ENCODE assay signal across 9 cellular contexts in the genomic region with DNA sequence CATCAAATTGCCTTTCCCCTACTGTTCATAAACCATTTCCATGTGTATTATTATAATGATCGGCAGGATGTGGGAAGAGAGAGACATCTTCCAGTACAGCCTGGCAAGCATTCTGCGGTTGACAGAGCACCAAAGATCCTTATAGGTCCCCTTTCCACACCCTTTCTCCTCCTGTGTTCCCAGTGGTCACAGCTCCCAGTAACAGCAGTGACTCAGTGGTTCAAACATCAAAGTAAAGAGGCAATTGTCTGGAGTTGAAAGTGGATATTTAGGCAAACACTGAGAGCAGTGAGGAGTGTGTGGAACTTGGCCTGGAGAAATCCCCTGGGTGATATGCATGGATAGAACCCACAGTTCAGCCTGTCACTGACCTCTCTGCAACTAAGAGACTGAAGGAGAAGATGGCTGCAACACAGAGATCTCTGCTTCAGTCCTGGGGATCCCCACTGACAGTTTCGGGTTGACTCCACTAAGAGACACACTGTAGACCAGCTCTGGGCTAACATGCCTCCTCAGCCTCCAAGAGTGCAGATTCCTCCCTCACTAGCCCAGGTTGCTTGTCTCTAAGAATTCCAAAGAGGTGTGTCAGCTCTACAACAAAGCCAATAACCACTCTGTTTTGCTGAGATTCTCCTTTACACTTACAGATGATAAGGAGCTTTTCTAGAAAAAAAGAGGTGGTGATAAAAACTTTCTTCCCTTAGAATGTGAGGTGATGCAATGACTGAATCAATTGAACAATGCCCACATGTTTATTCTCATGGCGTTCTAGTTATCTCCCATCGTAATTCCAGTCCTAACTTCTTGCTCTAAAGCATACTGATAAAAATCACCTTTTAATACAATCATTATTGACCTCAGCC.
DNase-seq lines count a peak whose midpoint lies in the region; ATAC-seq and TF ChIP-seq lines count a peak whose summit lies in the region.
"Had no signal": no experiment of that assay in that cellular context is flagged by ENCODE, and none has a peak within 500 bp of the region (broad histone marks: within the 10 kb centered on the region; RNA-seq: fewer than 3 reads in every experiment).

No MANE protein-coding gene starts in this region.

- H3K27me3 Mint-ChIP-seq in MCF 10A (ENCODE audit: insufficient read depth, unreplicated experiment) (no peaks in the 10 kb centered on the region), chondrocyte (ENCODE audit: low read depth) (no peaks in the 10 kb centered on the region)
- H3K27me3 Mint-ChIP-seq in effector memory CD8-positive, alpha-beta T cell: no peaks in the 10 kb centered on the region

- H3K27me3 ChIP-seq in mammary epithelial cell (ENCODE audit: insufficient read depth, low read length): peaks cover 4% of the 10 kb centered on the region
- H3K27me3 ChIP-seq in skeletal muscle satellite cell (ENCODE audit: control insufficient read depth, insufficient read depth, low read length): no peaks in the 10 kb centered on the region
- H3K27me3 ChIP-seq in neuronal stem cell (ENCODE audit: control insufficient read depth in 3 of 3, insufficient read depth in 3 of 3, low read depth in 1 of 3, low read length in 3 of 3): no peaks in the 10 kb centered on the region

- ATAC-seq in HG02973 (IDR thresholded peaks at IDR 0.05; ENCODE audit: unreplicated experiment): peak; percentile 93
- ATAC-seq in effector memory CD8-positive, alpha-beta T cell (replicated peaks): no peak

- H3K36me3 Mint-ChIP-seq in MCF 10A (ENCODE audit: insufficient read depth, unreplicated experiment): no peaks in the 10 kb centered on the region
- H3K36me3 Mint-ChIP-seq in effector memory CD8-positive, alpha-beta T cell (ENCODE audit: insufficient read depth): peaks cover 3% of the 10 kb centered on the region
- H3K36me3 Mint-ChIP-seq in chondrocyte (ENCODE audit: low read depth): no peaks in the 10 kb centered on the region

- no peak overlapping the region for H4K91ac ChIP-seq in neuronal stem cell (ENCODE audit: low read depth, low read length, poor library complexity)

- no peaks in the 10 kb centered on the region for H3K79me2 ChIP-seq in mammary epithelial cell (ENCODE audit: insufficient read depth, low read length)

- H3K4me2 ChIP-seq in mammary epithelial cell (ENCODE audit: insufficient read depth, low read depth, low read length) (peak overlapping the region; percentile 22), skeletal muscle satellite cell (ENCODE audit: low read length) (peak overlapping the region; percentile 28), neuronal stem cell (ENCODE audit: insufficient read depth, low read length, poor library complexity, severe bottlenecking) (no peak overlapping the region)

- no peak overlapping the region for H3K9ac ChIP-seq in mammary epithelial cell (ENCODE audit: insufficient read depth, low read length)
- H3K9ac ChIP-seq in skeletal muscle satellite cell (ENCODE audit: low read depth, low read length): no peak overlapping the region
- H3K9ac ChIP-seq in neuronal stem cell (ENCODE audit: low read depth, low read length, poor library complexity): no peak overlapping the region

- no peaks in the 10 kb centered on the region for H3K36me3 ChIP-seq in mammary epithelial cell (ENCODE audit: insufficient read depth, low read length)
- H3K36me3 ChIP-seq in skeletal muscle satellite cell (ENCODE audit: insufficient read depth, low read length): no peaks in the 10 kb centered on the region
- H3K36me3 ChIP-seq in neuronal stem cell (replicated peaks in 1 of 2; ENCODE audit: control insufficient read depth in 2 of 2, insufficient read depth in 2 of 2, low read length in 2 of 2): no peaks in the 10 kb centered on the region

- CTCF ChIA-PET in mammary epithelial cell (lab: Charles Lee; ENCODE audit: low non-redundant PET): no interaction called here
- CTCF ChIA-PET in MCF 10A (lab: Yijun Ruan, JAX): interaction anchor here (0.6 to 1.1 kb wide), 2 partner anchors 107 to 111 kb away, joined by 3 to 4 read pairs; no protein-coding TSS in a partner anchor

- H3K4me1 Mint-ChIP-seq in MCF 10A (ENCODE audit: insufficient read depth, unreplicated experiment): peaks cover 15% of the 10 kb centered on the region
- H3K4me1 Mint-ChIP-seq in effector memory CD8-positive, alpha-beta T cell (ENCODE audit: low read depth in 2 of 2): peaks cover 2 to 4% of the 10 kb centered on the region in 2 donors
- H3K4me1 Mint-ChIP-seq in chondrocyte (ENCODE audit: low read depth): peaks cover 6% of the 10 kb centered on the region

- H3K4me3 Mint-ChIP-seq in MCF 10A (ENCODE audit: unreplicated experiment) (no peak overlapping the region), chondrocyte (ENCODE audit: unreplicated experiment) (no peak overlapping the region)
- no peak overlapping the region for H3K4me3 Mint-ChIP-seq in effector memory CD8-positive, alpha-beta T cell

- H4K8ac ChIP-seq in neuronal stem cell (ENCODE audit: low read depth, low read length): no peak overlapping the region

- dilution Hi-C loops in mammary epithelial cell (cut with HindIII; ENCODE audit: low sequenced_read_pairs): no loop called here

- H3K9me3 Mint-ChIP-seq in MCF 10A (ENCODE audit: unreplicated experiment) (no peaks in the 10 kb centered on the region), chondrocyte (ENCODE audit: low read depth) (no peaks in the 10 kb centered on the region)
- H3K9me3 Mint-ChIP-seq in effector memory CD8-positive, alpha-beta T cell: no peaks in the 10 kb centered on the region

- H2BK12ac ChIP-seq in neuronal stem cell (ENCODE audit: low read length): no peak overlapping the region

- no peak overlapping the region for H3K23ac ChIP-seq in neuronal stem cell (ENCODE audit: low read depth, low read length, poor library complexity)

- no peak overlapping the region for H3K27ac Mint-ChIP-seq in MCF 10A (ENCODE audit: low read depth, unreplicated experiment)
- H3K27ac Mint-ChIP-seq in effector memory CD8-positive, alpha-beta T cell: no peak overlapping the region
- no peak overlapping the region for H3K27ac Mint-ChIP-seq in chondrocyte (ENCODE audit: unreplicated experiment)

- no peak overlapping the region for H3K18ac ChIP-seq in neuronal stem cell (ENCODE audit: low read length)

- H3K4me3 ChIP-seq in mammary epithelial cell (replicated peaks in 1 of 3; ENCODE audit: insufficient read depth in 1 of 3, low read depth in 2 of 3, low read length in 3 of 3) (no peak overlapping the region), skeletal muscle satellite cell (ENCODE audit: low read length) (no peak overlapping the region), neuronal stem cell (ENCODE audit: low read length in 2 of 2) (no peak overlapping the region)
- H3K4me3 ChIP-seq: skin epidermis had no signal

- H3K9me3 ChIP-seq in mammary epithelial cell (replicated peaks; ENCODE audit: insufficient read depth, low read length) (no peaks in the 10 kb centered on the region), skeletal muscle satellite cell (replicated peaks; ENCODE audit: low read length) (no peaks in the 10 kb centered on the region), neuronal stem cell (replicated peaks in 1 of 2; ENCODE audit: control insufficient read depth in 2 of 2, insufficient read depth in 1 of 2, low read depth in 1 of 2, low read length in 2 of 2) (no peaks in the 10 kb centered on the region)

- H2BK120ac ChIP-seq in neuronal stem cell (ENCODE audit: low read depth, low read length): no peak overlapping the region

- peak overlapping the region; percentile 15 for H2AFZ ChIP-seq in mammary epithelial cell (ENCODE audit: low read depth, low read length)
- no peak overlapping the region for H2AFZ ChIP-seq in neuronal stem cell (ENCODE audit: low read length)

- in situ Hi-C loops in mammary epithelial cell (cut with MboI; ENCODE audit: low sequenced_read_pairs in 2 of 2): no loop called here

- BruUV-seq in mammary epithelial cell (replicated peaks; lab: Mats Ljungman, UMichigan) (no TSS peak), MCF 10A (replicated peaks; lab: Mats Ljungman, UMichigan) (no TSS peak)

- peaks cover 9% of the 10 kb centered on the region for H3K4me1 ChIP-seq in mammary epithelial cell (ENCODE audit: insufficient read depth, low read length)
- peaks cover 14% of the 10 kb centered on the region for H3K4me1 ChIP-seq in skeletal muscle satellite cell (ENCODE audit: control insufficient read depth, insufficient read depth, low read length)
- no peaks in the 10 kb centered on the region for H3K4me1 ChIP-seq in neuronal stem cell (ENCODE audit: control insufficient read depth in 2 of 2, insufficient read depth in 1 of 2, low read depth in 1 of 2, low read length in 2 of 2)

- no peak overlapping the region for H2BK5ac ChIP-seq in neuronal stem cell (ENCODE audit: low read length)

- TF ChIP-seq CTCF in mammary epithelial cell (conservative IDR thresholded peaks at IDR 0.05 in 1 of 2, IDR thresholded peaks at IDR 0.05 in 1 of 2; ENCODE audit: extremely low read depth in 1 of 2, insufficient read depth in 1 of 2, low read depth in 1 of 2, low read length in 2 of 2) (no peak), MCF 10A (IDR thresholded peaks at IDR 0.05; ENCODE audit: unreplicated experiment) (no peak), chondrocyte (IDR thresholded peaks at IDR 0.05) (no peak)

- intact Hi-C loops in mammary epithelial cell (cut with micrococcal nuclease) (no loop called here), MCF 10A (cut with micrococcal nuclease) (no loop called here)

- H3K27ac ChIP-seq in mammary epithelial cell (ENCODE audit: insufficient read depth, low read depth, low read length) (no peak overlapping the region), neuronal stem cell (replicated peaks; ENCODE audit: low read length) (no peak overlapping the region)

- no peak overlapping the region for H2AK5ac ChIP-seq in neuronal stem cell (ENCODE audit: low read depth, low read length)

- no peaks in the 10 kb centered on the region for H4K20me1 ChIP-seq in mammary epithelial cell (ENCODE audit: insufficient read depth, low read length)

- 60% methylated on average over 5 of the region's 5 CpGs for WGBS in mammary epithelial cell (ENCODE audit: low coverage, missing lambda C conversion rate)
- no CpG with 5 or more reads among the region's 5 CpGs for WGBS in neuronal stem cell (ENCODE audit: extremely low coverage in 2 of 2, insufficient read length in 2 of 2, insufficient replicate concordance in 1 of 2), 2 donors

- DNase-seq in mammary epithelial cell: peak; percentile 54
- no peak for DNase-seq in MCF 10A (ENCODE audit: unreplicated experiment)
- peak; percentile 47 to 60 for DNase-seq in activated CD4-positive, alpha-beta T cell treated with anti-CD3 and anti-CD28 coated beads, Interleukin-2, amount 50 U/mL, for 48 hours
- DNase-seq in effector memory CD8-positive, alpha-beta T cell: no peak
- no peak for DNase-seq in chondrocyte (ENCODE audit: low spot score)
- DNase-seq in neuronal stem cell (ENCODE audit: low spot score): no peak

- no peak overlapping the region for H3K4ac ChIP-seq in neuronal stem cell (ENCODE audit: low read length)

- H3K14ac ChIP-seq in neuronal stem cell (ENCODE audit: low read length): no peak overlapping the region

- POLR2A ChIA-PET in MCF 10A (lab: Yijun Ruan, JAX): interaction anchor here (1.1 kb wide), 1 partner anchor 8 kb away, joined by 3 read pairs; no protein-coding TSS in a partner anchor

- no peaks in the 10 kb centered on the region for H3K79me1 ChIP-seq in neuronal stem cell (ENCODE audit: low read depth, low read length)

- no peak overlapping the region for H2BK15ac ChIP-seq in neuronal stem cell (ENCODE audit: low read length)

Comparison
In these comparisons a context has a peak if more than half of its experiments do, and no peak if none do; other contexts are left out.
1. DNase-seq: peak in mammary epithelial cell (single experiment) and activated CD4-positive, alpha-beta T cell treated with anti-CD3 and anti-CD28 coated beads, Interleukin-2, amount 50 U/mL, for 48 hours (2 of 2); none in MCF 10A (single experiment), effector memory CD8-positive, alpha-beta T cell (0 of 3), chondrocyte (single experiment) and neuronal stem cell (single experiment).